Comparison of ENCODE assay signal across 25 cellular contexts in genomic region chr3:39185326-39185958, GRCh38. TPM values are rescaled to one million over a fixed set of nuclear protein-coding genes. Genes with fewer than 3 reads are reported as not detected.
"Had no signal": no experiment of that assay in that cellular context is flagged by ENCODE, and none has a peak within 500 bp of the region (broad histone marks: within the 10 kb centered on the region; RNA-seq: fewer than 3 reads in every experiment).

No MANE protein-coding gene starts in this region.

- DNase-seq: activated CD4-positive, alpha-beta T cell treated with anti-CD3 and anti-CD28 coated beads for 1 hour; activated CD8-positive, alpha-beta T cell treated with anti-CD3 and anti-CD28 coated beads, Interleukin-2, amount 10 ng/mL, durations not matched to agents 7 days and 5 days; activated gamma-delta T cell treated with Interleukin-2 at 50 U/mL for 16 hours; activated naive CD4-positive, alpha-beta T cell treated with anti-CD3 and anti-CD28 coated beads, Interleukin-2, amount 50 U/mL, for 16 hours; activated T-cell treated with anti-CD3 and anti-CD28 coated beads, Interleukin-2, amount 50 U/mL, for 24 hours; amniotic stem cell; dermis blood vessel endothelial cell; effector CD4-positive, alpha-beta T cell; foreskin keratinocyte; naive B cell; occipital lobe; stimulated activated CD4-positive, alpha-beta T cell treated with anti-CD3 and anti-CD28 coated beads, Interleukin-2, amount 100 ng/mL, for 48 hours; stimulated activated naive CD8-positive, alpha-beta T cell treated with anti-CD3 and anti-CD28 coated beads, Interleukin-15, amount 100 ng/mL, for 72 hours; T-helper 2 cell; thyroid gland had no signal

- H3K36me3 Mint-ChIP-seq: mesothelial cell of epicardium, naive B cell, WTC11 had no signal

- H3K4me3 ChIP-seq: esophagus muscularis mucosa, thyroid gland, upper lobe of left lung, vagina had no signal

- H3K27ac Mint-ChIP-seq: activated CD8-positive, alpha-beta T cell treated with anti-CD3 and anti-CD28 coated beads, Interleukin-2, amount 10 ng/mL, durations not matched to agents 7 days and 5 days; activated T-cell treated with anti-CD3 and anti-CD28 coated beads, Interleukin-2, amount 50 U/mL, for 24 hours; mesothelial cell of epicardium; naive B cell; stimulated activated naive CD8-positive, alpha-beta T cell treated with anti-CD3 and anti-CD28 coated beads, Interleukin-15, amount 100 ng/mL, for 72 hours; WTC11 had no signal

- H3K27ac ChIP-seq: esophagus muscularis mucosa, foreskin keratinocyte, upper lobe of left lung, vagina had no signal

- H3K4me3 Mint-ChIP-seq: activated CD8-positive, alpha-beta T cell treated with anti-CD3 and anti-CD28 coated beads, Interleukin-2, amount 10 ng/mL, durations not matched to agents 7 days and 5 days; activated T-cell treated with anti-CD3 and anti-CD28 coated beads, Interleukin-2, amount 50 U/mL, for 24 hours; central memory CD8-positive, alpha-beta T cell; mesothelial cell of epicardium; naive B cell; stimulated activated naive CD8-positive, alpha-beta T cell treated with anti-CD3 and anti-CD28 coated beads, Interleukin-15, amount 100 ng/mL, for 72 hours; WTC11 had no signal

- H3K27me3 Mint-ChIP-seq: activated T-cell treated with anti-CD3 and anti-CD28 coated beads, Interleukin-2, amount 50 U/mL, for 24 hours; central memory CD8-positive, alpha-beta T cell; stimulated activated naive CD8-positive, alpha-beta T cell treated with anti-CD3 and anti-CD28 coated beads, Interleukin-15, amount 100 ng/mL, for 72 hours had no signal

- H3K9me3 ChIP-seq: esophagus muscularis mucosa, thyroid gland, upper lobe of left lung, vagina had no signal

- H3K27me3 ChIP-seq: esophagus muscularis mucosa, foreskin keratinocyte, thyroid gland, upper lobe of left lung, vagina had no signal

- H3K36me3 ChIP-seq: thyroid gland, upper lobe of left lung, vagina had no signal

- H3K9me3 Mint-ChIP-seq: activated T-cell treated with anti-CD3 and anti-CD28 coated beads, Interleukin-2, amount 50 U/mL, for 24 hours; central memory CD8-positive, alpha-beta T cell; mesothelial cell of epicardium; naive B cell; stimulated activated naive CD8-positive, alpha-beta T cell treated with anti-CD3 and anti-CD28 coated beads, Interleukin-15, amount 100 ng/mL, for 72 hours; WTC11 had no signal

- ATAC-seq: activated CD8-positive, alpha-beta T cell treated with anti-CD3 and anti-CD28 coated beads, Interleukin-2, amount 10 ng/mL, durations not matched to agents 7 days and 5 days; foreskin keratinocyte; SK-N-SH treated with all-trans-retinoic acid at 6 μM for 48 hours; stimulated activated naive CD8-positive, alpha-beta T cell treated with anti-CD3 and anti-CD28 coated beads, Interleukin-15, amount 100 ng/mL, for 72 hours; WTC11 had no signal

RNA-seq across cellular contexts. Expression of gene XIRP1, which starts 7.0 kb away (rescaled TPM):
- total RNA-seq: activated CD8-positive, alpha-beta T cell treated with anti-CD3 and anti-CD28 coated beads, Interleukin-2, amount 10 ng/mL, durations not matched to agents 7 days and 5 days; dermis blood vessel endothelial cell; foreskin keratinocyte; glomerular endothelial cell; liver; mesothelial cell of epicardium; occipital lobe; thyroid gland; vagina; WTC11 had no signal
- polyA plus RNA-seq: foreskin keratinocyte, neural cell had no signal
